In genomic region chr16:85229869-85230416, GRCh38 we compare ENCODE assay signal across 21 cellular contexts.
"Had no signal": no experiment of that assay in that cellular context is flagged by ENCODE, and none has a peak within 500 bp of the region (broad histone marks: within the 10 kb centered on the region; RNA-seq: fewer than 3 reads in every experiment).

No MANE protein-coding gene starts in this region.

- H3K27ac ChIP-seq: ascending aorta, gastroesophageal sphincter, left lung, neutrophil, right atrium auricular region, tibial artery, uterus, WERI-Rb-1 had no signal

- H3K27ac Mint-ChIP-seq: activated CD8-positive, alpha-beta T cell treated with anti-CD3 and anti-CD28 coated beads, Interleukin-2, amount 10 ng/mL, durations not matched to agents 7 days and 5 days; activated naive CD8-positive, alpha-beta T cell treated with anti-CD3 and anti-CD28 coated beads, Interleukin-2, amount 50 U/mL, for 24 hours; activated T-helper 1 cell treated with anti-CD3 and anti-CD28 coated beads, Interleukin-12 subunit alpha, Interleukin-12 subunit beta, Interleukin-2, Interleukin-4 antibody, amounts not matched to agents 30 ng/mL and 10 ng/mL and 1 ng/mL, durations not matched to agents 14 hours and 24 hours and 36 hours; memory B cell; stimulated activated memory B cell treated with anti-CD40 and anti-IgM and Interleukin-4, amounts not matched to agents 10 μg/mL and 1 μg/mL and 100 μg/mL, for 72 hours had no signal

- H3K27me3 ChIP-seq: ascending aorta, gastroesophageal sphincter, right atrium auricular region, tibial artery, uterus had no signal

- H3K36me3 ChIP-seq: ascending aorta, gastroesophageal sphincter, left lung, neutrophil, right atrium auricular region, tibial artery, uterus, WERI-Rb-1 had no signal

- H3K4me1 Mint-ChIP-seq: activated naive CD8-positive, alpha-beta T cell treated with anti-CD3 and anti-CD28 coated beads, Interleukin-2, amount 50 U/mL, for 24 hours had no signal

- H3K4me3 Mint-ChIP-seq: activated CD8-positive, alpha-beta T cell treated with anti-CD3 and anti-CD28 coated beads, Interleukin-2, amount 10 ng/mL, durations not matched to agents 7 days and 5 days; activated naive CD8-positive, alpha-beta T cell treated with anti-CD3 and anti-CD28 coated beads, Interleukin-2, amount 50 U/mL, for 24 hours; activated T-helper 1 cell treated with anti-CD3 and anti-CD28 coated beads, Interleukin-12 subunit alpha, Interleukin-12 subunit beta, Interleukin-2, Interleukin-4 antibody, amounts not matched to agents 30 ng/mL and 10 ng/mL and 1 ng/mL, durations not matched to agents 14 hours and 24 hours and 36 hours; memory B cell; stimulated activated memory B cell treated with anti-CD40 and anti-IgM and Interleukin-4, amounts not matched to agents 10 μg/mL and 1 μg/mL and 100 μg/mL, for 72 hours had no signal

- H3K9me3 Mint-ChIP-seq: activated naive CD8-positive, alpha-beta T cell treated with anti-CD3 and anti-CD28 coated beads, Interleukin-2, amount 50 U/mL, for 24 hours; activated T-helper 1 cell treated with anti-CD3 and anti-CD28 coated beads, Interleukin-12 subunit alpha, Interleukin-12 subunit beta, Interleukin-2, Interleukin-4 antibody, amounts not matched to agents 30 ng/mL and 10 ng/mL and 1 ng/mL, durations not matched to agents 14 hours and 24 hours and 36 hours had no signal

- ATAC-seq: activated CD8-positive, alpha-beta T cell treated with anti-CD3 and anti-CD28 coated beads, Interleukin-2, amount 10 ng/mL, durations not matched to agents 7 days and 5 days; activated naive CD8-positive, alpha-beta T cell treated with anti-CD3 and anti-CD28 coated beads, Interleukin-2, amount 50 U/mL, for 24 hours; gastroesophageal sphincter; left lung; stimulated activated memory B cell treated with anti-CD40 and anti-IgM and Interleukin-4, amounts not matched to agents 10 μg/mL and 1 μg/mL and 100 μg/mL, for 72 hours had no signal

- H3K9me3 ChIP-seq: ascending aorta, gastroesophageal sphincter, left lung, neutrophil, right atrium auricular region, tibial artery, uterus had no signal

- DNase-seq: activated CD4-positive, alpha-beta T cell treated with anti-CD3 and anti-CD28 coated beads for 4 hours; activated CD8-positive, alpha-beta memory T cell treated with anti-CD3 and anti-CD28 coated beads, Interleukin-2, amount 50 U/mL, for 48 hours; activated CD8-positive, alpha-beta T cell treated with anti-CD3 and anti-CD28 coated beads, Interleukin-2, amount 10 ng/mL, durations not matched to agents 7 days and 5 days; activated naive CD4-positive, alpha-beta T cell; activated naive CD8-positive, alpha-beta T cell treated with anti-CD3 and anti-CD28 coated beads, Interleukin-2, amount 50 U/mL, for 24 hours; effector CD4-positive, alpha-beta T cell; islet precursor cell; left lung; posterior cingulate gyrus; small intestine; tibial artery; uterus; WERI-Rb-1 had no signal

- H3K36me3 Mint-ChIP-seq: memory B cell; stimulated activated memory B cell treated with anti-CD40 and anti-IgM and Interleukin-4, amounts not matched to agents 10 μg/mL and 1 μg/mL and 100 μg/mL, for 72 hours had no signal

- FAIRE-seq: colon, small intestine had no signal

- H3K4me3 ChIP-seq: ascending aorta, gastroesophageal sphincter, left lung, right atrium auricular region, tibial artery, uterus had no signal
